1 cellular context compared by ENCODE assay signal in the genomic region with DNA sequence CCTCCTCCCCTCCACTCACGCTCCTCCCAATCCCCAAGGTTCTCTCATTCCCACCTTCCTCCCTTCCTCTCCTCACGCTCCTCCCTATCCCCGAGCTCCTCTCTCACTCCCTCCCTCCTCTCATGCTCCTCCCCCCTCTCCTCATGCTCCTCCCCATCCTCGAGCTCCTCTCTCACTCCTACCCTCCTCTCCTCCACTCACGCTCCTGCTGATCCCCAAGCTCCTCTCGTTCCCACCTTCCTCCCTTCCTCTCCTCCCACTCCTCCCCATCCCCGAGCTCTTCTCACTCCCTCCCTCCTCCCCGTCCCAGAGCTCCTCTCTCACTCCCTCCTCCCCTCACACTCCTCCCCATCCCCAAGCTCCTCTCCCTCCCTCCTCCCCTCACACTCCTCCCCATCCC.
TF ChIP-seq lines count a peak whose summit lies in the region.

No MANE protein-coding gene starts in this region.

TF ChIP-seq in K562, 482 proteins besides CTCF, POLR2A, EP300 and RAD21 (continued from another document):
- TF ChIP-seq, protein P1, sequence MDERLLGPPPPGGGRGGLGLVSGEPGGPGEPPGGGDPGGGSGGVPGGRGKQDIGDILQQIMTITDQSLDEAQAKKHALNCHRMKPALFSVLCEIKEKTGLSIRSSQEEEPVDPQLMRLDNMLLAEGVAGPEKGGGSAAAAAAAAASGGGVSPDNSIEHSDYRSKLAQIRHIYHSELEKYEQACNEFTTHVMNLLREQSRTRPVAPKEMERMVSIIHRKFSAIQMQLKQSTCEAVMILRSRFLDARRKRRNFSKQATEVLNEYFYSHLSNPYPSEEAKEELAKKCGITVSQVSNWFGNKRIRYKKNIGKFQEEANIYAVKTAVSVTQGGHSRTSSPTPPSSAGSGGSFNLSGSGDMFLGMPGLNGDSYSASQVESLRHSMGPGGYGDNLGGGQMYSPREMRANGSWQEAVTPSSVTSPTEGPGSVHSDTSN (CRISPR knock-in tag; IDR thresholded peaks at IDR 0.05; ENCODE audit: low read depth), result no peak
- TF ChIP-seq, protein P1 (tag; conservative IDR thresholded peaks at IDR 0.05; ENCODE audit: low read depth), result no peak
- TF ChIP-seq ESRRA (IDR thresholded peaks at IDR 0.05; ENCODE audit: borderline replicate concordance, low read depth) (no peak), SNIP1 (IDR thresholded peaks at IDR 0.05; ENCODE audit: low read depth) (no peak), ZNF263 (CRISPR knock-in tag; IDR thresholded peaks at IDR 0.05; ENCODE audit: borderline replicate concordance) (peak; percentile 95)
TF ChIP-seq in K562: peak in this region for 1.
